Comparison of ENCODE assay signal across 8 cellular contexts in the genomic region with DNA sequence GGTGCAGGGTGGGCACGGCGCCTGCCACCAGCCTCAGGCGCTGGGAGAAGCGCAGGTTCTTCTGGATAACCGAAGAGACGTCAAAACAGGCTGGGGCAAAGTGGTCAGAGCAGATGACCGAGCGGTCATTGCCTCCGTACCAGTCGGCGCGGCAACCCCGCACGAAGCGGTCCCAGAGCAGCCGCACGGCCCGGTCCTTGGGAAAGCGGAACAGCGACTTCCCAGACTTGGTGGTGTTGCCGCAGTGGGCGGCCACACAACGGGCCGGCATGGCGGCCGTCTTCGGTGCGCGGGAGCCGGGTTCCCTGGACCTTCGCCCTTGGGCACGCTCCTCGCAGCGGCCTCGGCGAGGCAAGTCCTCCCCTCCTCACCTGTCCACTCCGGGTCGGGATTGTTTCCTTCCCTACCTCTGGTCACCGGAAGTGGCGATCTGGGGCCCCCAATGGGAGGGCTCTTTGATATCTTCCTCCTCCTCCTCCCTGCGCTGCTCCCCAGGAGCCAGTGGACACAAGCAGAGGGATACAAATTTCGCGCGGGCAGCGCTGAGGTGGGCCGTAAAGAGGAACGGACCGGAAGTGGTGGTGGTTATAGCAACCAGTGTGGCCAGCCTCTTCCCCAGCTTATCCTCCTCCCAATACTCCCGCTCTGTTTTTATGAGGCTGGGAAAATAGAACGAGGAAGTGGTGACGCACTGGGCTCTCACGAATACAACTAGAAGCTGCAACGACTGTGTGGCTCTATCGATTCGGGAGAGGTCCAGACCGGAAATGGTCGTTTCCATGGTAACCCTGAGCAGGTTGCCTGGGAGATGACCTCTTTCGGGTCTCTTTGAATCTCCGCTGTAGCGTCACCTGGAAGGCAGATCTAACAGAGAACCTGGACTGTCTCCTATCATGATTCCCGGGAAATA. TPM values are rescaled to one million over a fixed set of nuclear protein-coding genes. Genes with fewer than 3 reads are reported as not detected.
DNase-seq lines count a peak whose midpoint lies in the region; ATAC-seq, FAIRE-seq and TF ChIP-seq lines count a peak whose summit lies in the region.

A gene with protein sequence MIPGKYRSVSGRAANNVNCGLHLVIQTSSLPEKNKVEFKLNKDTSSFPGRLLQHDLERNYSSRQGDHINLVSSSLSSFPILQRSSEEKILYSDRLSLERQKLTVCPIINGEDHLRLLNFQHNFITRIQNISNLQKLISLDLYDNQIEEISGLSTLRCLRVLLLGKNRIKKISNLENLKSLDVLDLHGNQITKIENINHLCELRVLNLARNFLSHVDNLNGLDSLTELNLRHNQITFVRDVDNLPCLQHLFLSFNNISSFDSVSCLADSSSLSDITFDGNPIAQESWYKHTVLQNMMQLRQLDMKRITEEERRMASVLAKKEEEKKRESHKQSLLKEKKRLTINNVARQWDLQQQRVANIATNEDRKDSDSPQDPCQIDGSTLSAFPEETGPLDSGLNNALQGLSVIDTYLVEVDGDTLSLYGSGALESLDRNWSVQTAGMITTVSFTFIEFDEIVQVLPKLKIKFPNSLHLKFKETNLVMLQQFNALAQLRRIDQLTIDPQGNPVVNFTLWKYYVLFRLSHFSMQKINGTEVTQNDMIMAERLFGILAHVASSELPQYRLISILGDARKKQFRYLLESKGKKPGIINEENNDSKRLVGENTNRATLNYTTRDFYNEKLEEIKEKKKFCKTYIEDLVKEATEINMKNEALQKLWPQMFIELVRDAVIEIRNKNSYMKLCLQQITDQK (plus strand): TSS at position 825 of the 910 bp plus-strand sequence. CDS start 69 bp downstream, at position 894.
A gene (minus strand): TSS at position 432 of the 910 bp plus-strand sequence. CDS start 161 bp downstream, at position 271.

- peak within 1 kb of the TSS; percentile 81 for H3K4me2 ChIP-seq in endothelial cell of umbilical vein (ENCODE audit: insufficient read depth, low read length)

- no peaks in the 10 kb centered on the region for H3K9me1 ChIP-seq in endothelial cell of umbilical vein (replicated peaks; ENCODE audit: control insufficient read depth, extremely low read depth, insufficient read depth, low read length)

- peak; percentile 76 for ATAC-seq in GM18868 (IDR thresholded peaks at IDR 0.05; ENCODE audit: unreplicated experiment)
- ATAC-seq in HG03097 (IDR thresholded peaks at IDR 0.05; ENCODE audit: low FRiP score, unreplicated experiment) = peak; percentile 61

- peak within 1 kb of the TSS; percentile 78 for H2AFZ ChIP-seq in endothelial cell of umbilical vein (ENCODE audit: low read depth, low read length)

- H3K4me1 Mint-ChIP-seq in activated CD4-positive, alpha-beta T cell treated with anti-CD3 and anti-CD28 coated beads, Interleukin-2, amount 10 ng/mL, durations not matched to agents 24 days and 14 days = peaks cover 11% of the 10 kb centered on the region

- no peaks in the 10 kb centered on the region for H3K36me3 Mint-ChIP-seq in activated CD4-positive, alpha-beta T cell treated with anti-CD3 and anti-CD28 coated beads, Interleukin-2, amount 10 ng/mL, durations not matched to agents 24 days and 14 days (ENCODE audit: low read depth)

- peak within 1 kb of the TSS; percentile 47 to 81 (median 69) for H3K4me3 ChIP-seq in endothelial cell of umbilical vein (replicated peaks in 1 of 3; ENCODE audit: insufficient read depth in 1 of 3, low read depth in 1 of 3, low read length in 3 of 3)

- H3K9me3 ChIP-seq in endothelial cell of umbilical vein (replicated peaks; ENCODE audit: control insufficient read depth, insufficient read depth, low read length) = no peaks in the 10 kb centered on the region

- H3K9me3 Mint-ChIP-seq in activated CD4-positive, alpha-beta T cell treated with anti-CD3 and anti-CD28 coated beads, Interleukin-2, amount 10 ng/mL, durations not matched to agents 24 days and 14 days = peaks cover 6% of the 10 kb centered on the region

- H3K27me3 ChIP-seq in endothelial cell of umbilical vein (ENCODE audit: control insufficient read depth in 2 of 2, insufficient read depth in 2 of 2, low read length in 2 of 2) = no peaks in the 10 kb centered on the region

- H4K20me1 ChIP-seq in endothelial cell of umbilical vein (replicated peaks; ENCODE audit: control insufficient read depth, extremely low read depth, insufficient read depth, low read length) = no peaks in the 10 kb centered on the region

- peak within 1 kb of the TSS; percentile 88 for H3K9ac ChIP-seq in endothelial cell of umbilical vein (replicated peaks; ENCODE audit: extremely low read depth, insufficient read depth, low read length)

- FAIRE-seq in endothelial cell of umbilical vein (lab: Jason Lieb, UNC) = peak; percentile 92

- CTCF ChIA-PET in endothelial cell of umbilical vein (lab: Charles Lee) = interaction anchor here (0.6 to 2.4 kb wide), 19 partner anchors 10 to 551 kb away, joined by 3 to 14 read pairs (median 4); no protein-coding TSS in a partner anchor

- peak within 1 kb of the TSS; percentile 85 for H3K4me3 Mint-ChIP-seq in activated CD4-positive, alpha-beta T cell treated with anti-CD3 and anti-CD28 coated beads, Interleukin-2, amount 10 ng/mL, durations not matched to agents 24 days and 14 days

- POLR2A ChIA-PET in endothelial cell of umbilical vein (lab: Charles Lee) = interaction anchor here (1.0 kb wide), 1 partner anchor 38 kb away, joined by 3 read pairs; a partner anchor contains a TSS

- intact Hi-C loops in activated CD4-positive, alpha-beta T cell treated with anti-CD3 and anti-CD28 coated beads, Interleukin-2, amount 10 ng/mL, durations not matched to agents 24 days and 14 days (cut with micrococcal nuclease) = no loop called here
- intact Hi-C loops in endothelial cell of umbilical vein (cut with micrococcal nuclease) = loop anchor here (1.0 to 10.0 kb wide), 8 partner anchors 37 to 493 kb away; a partner anchor contains a TSS

- BruUV-seq in endothelial cell of umbilical vein (replicated peaks; lab: Mats Ljungman, UMichigan) = TSS peak; percentile 62

- peak within 1 kb of the TSS; percentile 55 for H3K27ac Mint-ChIP-seq in activated CD4-positive, alpha-beta T cell treated with anti-CD3 and anti-CD28 coated beads, Interleukin-2, amount 10 ng/mL, durations not matched to agents 24 days and 14 days

- dilution Hi-C loops in endothelial cell of umbilical vein (cut with MboI; ENCODE audit: extremely low pct_ligation_motif_present, low sequenced_read_pairs) = no loop called here

- peak; percentile 91 for DNase-seq in AG08395 (ENCODE audit: low spot score)
- peak; percentile 95 for DNase-seq in NCI-H2196 (lab: John Stamatoyannopoulos, UW; ENCODE audit: unreplicated experiment)
- DNase-seq in activated CD4-positive, alpha-beta T cell treated with anti-CD3 and anti-CD28 coated beads, Interleukin-2, amount 10 ng/mL, durations not matched to agents 24 days and 14 days = peak; percentile 80
- peak; percentile 98 for DNase-seq in endothelial cell of umbilical vein (ENCODE audit: low read depth, low spot score)
- DNase-seq in medulla oblongata (ENCODE audit: extremely low spot score) = peak; percentile 93
- peak; percentile 4 for DNase-seq in stimulated activated CD8-positive, alpha-beta memory T cell treated with anti-CD3 and anti-CD28 coated beads, Interleukin-12 subunit alpha, Interleukin-12 subunit beta, amount 100 ng/mL, for 4 hours (ENCODE audit: low read depth)

- H3K36me3 ChIP-seq in endothelial cell of umbilical vein (ENCODE audit: control insufficient read depth in 2 of 2, extremely low read depth in 1 of 2, insufficient read depth in 2 of 2, low read length in 2 of 2) = no peaks in the 10 kb centered on the region

- H3K4me1 ChIP-seq in endothelial cell of umbilical vein (ENCODE audit: control insufficient read depth, extremely low read depth, insufficient read depth, low read length) = peaks cover 17% of the 10 kb centered on the region

- no peak for TF ChIP-seq POLR2A in endothelial cell of umbilical vein (IDR thresholded peaks at IDR 0.05; ENCODE audit: low read depth, low read length)

- no peak for TF ChIP-seq CTCF in endothelial cell of umbilical vein (IDR thresholded peaks at IDR 0.05; ENCODE audit: extremely low read depth in 1 of 2, insufficient read depth in 1 of 2, low read depth in 1 of 2, low read length in 2 of 2)

- peaks cover 12% of the 10 kb centered on the region for H3K79me2 ChIP-seq in endothelial cell of umbilical vein (ENCODE audit: control insufficient read depth, insufficient read depth, low read length)

- H3K27ac ChIP-seq in endothelial cell of umbilical vein (ENCODE audit: insufficient read depth, low read depth, low read length) = peak within 1 kb of the TSS; percentile 86

- H3K27me3 Mint-ChIP-seq in activated CD4-positive, alpha-beta T cell treated with anti-CD3 and anti-CD28 coated beads, Interleukin-2, amount 10 ng/mL, durations not matched to agents 24 days and 14 days = peaks cover 60% of the 10 kb centered on the region

TF ChIP-seq in endothelial cell of umbilical vein, 7 proteins besides CTCF, POLR2A, EP300 and RAD21 (continues in another document):
- TF ChIP-seq MYC (IDR thresholded peaks at IDR 0.05; ENCODE audit: low read depth, low read length) = no peak
- TF ChIP-seq, protein P1, sequence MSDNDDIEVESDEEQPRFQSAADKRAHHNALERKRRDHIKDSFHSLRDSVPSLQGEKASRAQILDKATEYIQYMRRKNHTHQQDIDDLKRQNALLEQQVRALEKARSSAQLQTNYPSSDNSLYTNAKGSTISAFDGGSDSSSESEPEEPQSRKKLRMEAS (IDR thresholded peaks at IDR 0.05; ENCODE audit: insufficient read depth, insufficient read length) = no peak

RNA-seq across cellular contexts. Expression of the first gene that starts in this region (rescaled TPM):
- not detected in 2 replicates for total RNA-seq in activated CD4-positive, alpha-beta T cell treated with anti-CD3 and anti-CD28 coated beads, Interleukin-2, amount 10 ng/mL, durations not matched to agents 24 days and 14 days
- total RNA-seq in endothelial cell of umbilical vein = 6.6 and 7.4 TPM in 2 replicates
- 3.0 and 3.7 TPM in 2 replicates for polyA plus RNA-seq in endothelial cell of umbilical vein
- polyA plus RNA-seq in endothelial cell of umbilical vein (2011; cell fraction: cytosol; rRNA removed) = 3.8 and 3.9 TPM in 2 replicates
- polyA plus RNA-seq in endothelial cell of umbilical vein (2011; cell fraction: nucleus; rRNA removed) = 9.0 and 9.5 TPM in 2 replicates
- polyA plus RNA-seq in endothelial cell of umbilical vein (2012) = 4.2 and 5.4 TPM in 2 replicates
- polyA minus RNA-seq in endothelial cell of umbilical vein = 10.7 and 16.1 TPM in 2 replicates
- polyA minus RNA-seq in endothelial cell of umbilical vein (2011; cell fraction: cytosol; rRNA and poly(A)+ RNA removed) = 3.0 TPM
- 54.5 and 62.8 TPM in 2 replicates for polyA minus RNA-seq in endothelial cell of umbilical vein (2011; cell fraction: nucleus; rRNA and poly(A)+ RNA removed)

RNA-seq across cellular contexts. Expression of the second gene that starts in this region (rescaled TPM):
- not detected in 2 replicates for total RNA-seq in activated CD4-positive, alpha-beta T cell treated with anti-CD3 and anti-CD28 coated beads, Interleukin-2, amount 10 ng/mL, durations not matched to agents 24 days and 14 days
- total RNA-seq in endothelial cell of umbilical vein = 2.7 and 4.0 TPM in 2 replicates
- polyA plus RNA-seq in endothelial cell of umbilical vein = 1.7 TPM in 2 replicates
- polyA plus RNA-seq in endothelial cell of umbilical vein (2011; cell fraction: cytosol; rRNA removed) = 2.3 and 2.4 TPM in 2 replicates
- polyA plus RNA-seq in endothelial cell of umbilical vein (2011; cell fraction: nucleus; rRNA removed) = 1.5 and 1.9 TPM in 2 replicates
- 2.0 and 2.7 TPM in 2 replicates for polyA plus RNA-seq in endothelial cell of umbilical vein (2012)
- 0.74 and 0.78 TPM in 2 replicates for polyA minus RNA-seq in endothelial cell of umbilical vein
- 1.1 TPM for polyA minus RNA-seq in endothelial cell of umbilical vein (2011; cell fraction: cytosol; rRNA and poly(A)+ RNA removed)
- polyA minus RNA-seq in endothelial cell of umbilical vein (2011; cell fraction: nucleus; rRNA and poly(A)+ RNA removed) = 1.3 and 1.9 TPM in 2 replicates

Comparison
In these comparisons a context has a peak if more than half of its experiments do, and no peak if none do; other contexts are left out.
1. Peak in every context shown above with its lines: DNase-seq, ATAC-seq, H3K4me3 ChIP-seq and H3K27ac ChIP-seq.
2. Peak in DNase-seq in activated CD4-positive, alpha-beta T cell treated with anti-CD3 and anti-CD28 coated beads, Interleukin-2, amount 10 ng/mL, durations not matched to agents 24 days and 14 days; RNA of the genes that start here not detected or under 1 TPM.
3. DNase-seq: peak in every context shown above with its lines; median percentile 98 in endothelial cell of umbilical vein; 95 in NCI-H2196; 93 in medulla oblongata; 91 in AG08395; 80 in activated CD4-positive, alpha-beta T cell treated with anti-CD3 and anti-CD28 coated beads, Interleukin-2, amount 10 ng/mL, durations not matched to agents 24 days and 14 days; 4 in stimulated activated CD8-positive, alpha-beta memory T cell treated with anti-CD3 and anti-CD28 coated beads, Interleukin-12 subunit alpha, Interleukin-12 subunit beta, amount 100 ng/mL, for 4 hours.